ENCODE assay signal across 8 cellular contexts in genomic region chr14:62691613-62692489, GRCh38.
DNase-seq lines count a peak whose midpoint lies in the region; FAIRE-seq and TF ChIP-seq lines count a peak whose summit lies in the region.
"Had no signal": no experiment of that assay in that cellular context is flagged by ENCODE, and none has a peak within 500 bp of the region (broad histone marks: within the 10 kb centered on the region; RNA-seq: fewer than 3 reads in every experiment).

No MANE protein-coding gene starts in this region.

- H3K27me3 ChIP-seq in stomach, result no peaks in the 10 kb centered on the region

- H3K9me3 ChIP-seq in stomach, result peaks cover 0 to 8% (median 2%) of the 10 kb centered on the region in 4 donors

- H3K4me3 ChIP-seq in fibroblast of the aortic adventitia (ENCODE audit: low read depth, low read length), result no peak overlapping the region
- no peak overlapping the region for H3K4me3 ChIP-seq in stomach

- TF ChIP-seq CTCF in fibroblast of the aortic adventitia (IDR thresholded peaks at IDR 0.05; ENCODE audit: insufficient read depth, low read length) (no peak), stomach (IDR thresholded peaks at IDR 0.05) (no peak)

- peaks cover 0 to 35% (median 10%) of the 10 kb centered on the region in 4 donors for H3K4me1 ChIP-seq in stomach

- intact Hi-C loops in stomach (cut with DNase I; ENCODE audit: low total_unique reads), result no loop called here

- no peak for FAIRE-seq in GM19239 (lab: Jason Lieb, UNC)

- 31 to 46% (median 35%) methylated on average over 4 of the region's 4 CpGs for WGBS in stomach, 5 donors

- peak overlapping the region; percentile 16 to 52 (median 42) for H3K27ac ChIP-seq in stomach

- no peak for TF ChIP-seq EP300 in stomach (IDR thresholded peaks at IDR 0.05)

- DNase-seq in HT-29 (ENCODE audit: low spot score), result peak; percentile 80
- peak; percentile 73 for DNase-seq in NCI-H774 (lab: John Stamatoyannopoulos, UW)
- DNase-seq in fibroblast of the aortic adventitia (ENCODE audit: low read depth), result peak; percentile 87
- DNase-seq in stomach, result peak; percentile 60
- no peak for DNase-seq in GM19239 (ENCODE audit: insufficient read length, low spot score)
- no peak for DNase-seq in NCI-H1048 (lab: John Stamatoyannopoulos, UW)
- DNase-seq in D341Med (ENCODE audit: low spot score), result no peak
- DNase-seq: activated CD4-positive, alpha-beta T cell treated with anti-CD3 and anti-CD28 coated beads for 1 hour had no signal

- H3K36me3 ChIP-seq in stomach, result no peaks in the 10 kb centered on the region

- TF ChIP-seq POLR2A in stomach (IDR thresholded peaks at IDR 0.05), result no peak

Comparison
In these comparisons a context has a peak if more than half of its experiments do, and no peak if none do; other contexts are left out.
1. DNase-seq: peak in HT-29 (single experiment), NCI-H774 (single experiment), fibroblast of the aortic adventitia (single experiment) and stomach (single experiment); none in GM19239 (single experiment), NCI-H1048 (single experiment) and D341Med (single experiment).